In genomic region chr14:51871846-51872245, GRCh38 we compare ENCODE assay signal across 1 cellular context.
TF ChIP-seq lines count a peak whose summit lies in the region.

No MANE protein-coding gene starts in this region.

TF ChIP-seq in H1, 55 proteins besides CTCF, POLR2A, EP300 and RAD21:
- no peak for TF ChIP-seq KDM1A (IDR thresholded peaks at IDR 0.05; ENCODE audit: borderline replicate concordance, low read length)
- TF ChIP-seq CHD7 (IDR thresholded peaks at IDR 0.05; ENCODE audit: insufficient replicate concordance, low read length) = no peak
- no peak for TF ChIP-seq BACH1 (IDR thresholded peaks at IDR 0.05; ENCODE audit: low read length)
- no peak for TF ChIP-seq USF2 (IDR thresholded peaks at IDR 0.05; ENCODE audit: low read length)
- no peak for TF ChIP-seq YY1 (IDR thresholded peaks at IDR 0.05; ENCODE audit: low read depth, low read length)
- TF ChIP-seq SP1 (IDR thresholded peaks at IDR 0.05; ENCODE audit: low read depth, low read length) = no peak
- TF ChIP-seq SAP30 (IDR thresholded peaks at IDR 0.05; ENCODE audit: insufficient read depth, insufficient replicate concordance, low read length) = no peak
- no peak for TF ChIP-seq FOSL1 (IDR thresholded peaks at IDR 0.05; ENCODE audit: insufficient read depth, low read depth, low read length)
- no peak for TF ChIP-seq MAFK (IDR thresholded peaks at IDR 0.05; ENCODE audit: low read depth, low read length)
- no peak for TF ChIP-seq BCL11A (IDR thresholded peaks at IDR 0.05; ENCODE audit: low read depth in 2 of 2, low read length in 2 of 2)
- TF ChIP-seq NRF1 (IDR thresholded peaks at IDR 0.05; ENCODE audit: low read depth, low read length) = no peak
- no peak for TF ChIP-seq ATF3 (IDR thresholded peaks at IDR 0.05; ENCODE audit: insufficient read depth, low read depth, low read length)
- no peak for TF ChIP-seq KDM5A (IDR thresholded peaks at IDR 0.05; ENCODE audit: low read length)
- TF ChIP-seq RNF2 (IDR thresholded peaks at IDR 0.05; ENCODE audit: borderline replicate concordance, low read depth, low read length, missing control alignments, poor library complexity, severe bottlenecking) = no peak
- TF ChIP-seq TAF1 (IDR thresholded peaks at IDR 0.05; ENCODE audit: low read depth, low read length) = no peak
- TF ChIP-seq CTBP2 (IDR thresholded peaks at IDR 0.05; ENCODE audit: borderline replicate concordance, insufficient read depth, insufficient read length, low read length) = no peak
- no peak for TF ChIP-seq CBX8 (IDR thresholded peaks at IDR 0.05; ENCODE audit: borderline replicate concordance, low read depth, low read length)
- no peak for TF ChIP-seq EZH2 (IDR thresholded peaks at IDR 0.05; ENCODE audit: low read depth, low read length, severe bottlenecking)
